29 cellular contexts compared by ENCODE assay signal in the genomic region with DNA sequence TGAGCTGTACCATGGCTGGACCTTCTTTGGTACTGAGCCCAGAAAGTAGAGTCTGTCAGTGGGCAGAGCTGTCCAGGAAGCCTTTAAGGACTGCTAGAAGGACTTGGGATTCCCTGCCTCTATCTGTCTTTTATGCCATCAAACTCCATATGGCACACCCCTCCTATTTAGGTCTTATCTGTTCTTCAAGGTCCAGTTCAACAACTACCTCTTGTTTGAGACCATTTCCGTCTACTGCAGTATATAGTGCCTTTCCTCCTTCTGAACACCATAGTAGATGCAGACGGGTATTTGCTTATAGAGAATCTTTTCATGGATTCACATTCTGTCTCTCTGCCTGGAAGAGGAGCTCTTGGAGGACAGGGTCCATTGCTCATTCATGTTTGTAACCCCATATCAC.
"Had no signal": no experiment of that assay in that cellular context is flagged by ENCODE, and none has a peak within 500 bp of the region (broad histone marks: within the 10 kb centered on the region; RNA-seq: fewer than 3 reads in every experiment).

No MANE protein-coding gene starts in this region.

- H3K36me3 ChIP-seq: neutrophil, ovary, right lobe of liver, sigmoid colon, stomach, thoracic aorta, thyroid gland, tibial nerve, upper lobe of left lung, vagina had no signal

- FAIRE-seq: small intestine, urothelium cell line had no signal

- H3K27ac ChIP-seq: neutrophil, ovary, parathyroid adenoma, psoas muscle, right lobe of liver, sigmoid colon, stomach, thoracic aorta, thyroid gland, tibial nerve, upper lobe of left lung, vagina had no signal

- H3K36me3 Mint-ChIP-seq: natural killer cell treated with Interleukin-12 subunit alpha and Interleukin-12 subunit beta and Interleukin-15 and Interleukin-18, amount 100 ng/mL, for 72 hours; stimulated activated effector memory CD8-positive, alpha-beta T cell treated with anti-CD3 and anti-CD28 coated beads, Interleukin-12 subunit alpha, Interleukin-12 subunit beta, amount 100 ng/mL, for 72 hours; stimulated activated naive B cell treated with anti-CD40 and anti-IgM and Interleukin-4, amounts not matched to agents 10 μg/mL and 1 μg/mL and 100 μg/mL, for 72 hours had no signal

- H3K27me3 Mint-ChIP-seq: progenitor cell of endocrine pancreas; stimulated activated naive B cell treated with anti-CD40 and anti-IgM and Interleukin-4, amounts not matched to agents 10 μg/mL and 1 μg/mL and 100 μg/mL, for 72 hours; stimulated activated naive CD8-positive, alpha-beta T cell treated with anti-CD3 and anti-CD28 coated beads, Interleukin-15, Interleukin-2, amounts not matched to agents 100 ng/mL and 50 ng/mL, for 24 hours had no signal

- H3K4me3 Mint-ChIP-seq: natural killer cell treated with Interleukin-12 subunit alpha and Interleukin-12 subunit beta and Interleukin-15 and Interleukin-18, amount 100 ng/mL, for 72 hours; nephron progenitor cell; neural crest cell; stimulated activated effector memory CD8-positive, alpha-beta T cell treated with anti-CD3 and anti-CD28 coated beads, Interleukin-12 subunit alpha, Interleukin-12 subunit beta, amount 100 ng/mL, for 72 hours; stimulated activated naive B cell treated with anti-CD40 and anti-IgM and Interleukin-4, amounts not matched to agents 10 μg/mL and 1 μg/mL and 100 μg/mL, for 72 hours; stimulated activated naive CD8-positive, alpha-beta T cell treated with anti-CD3 and anti-CD28 coated beads, Interleukin-15, Interleukin-2, amounts not matched to agents 100 ng/mL and 50 ng/mL, for 24 hours had no signal

- H3K4me1 Mint-ChIP-seq: nephron progenitor cell; neural crest cell; stimulated activated effector memory CD8-positive, alpha-beta T cell treated with anti-CD3 and anti-CD28 coated beads, Interleukin-12 subunit alpha, Interleukin-12 subunit beta, amount 100 ng/mL, for 72 hours; stimulated activated naive B cell treated with anti-CD40 and anti-IgM and Interleukin-4, amounts not matched to agents 10 μg/mL and 1 μg/mL and 100 μg/mL, for 72 hours had no signal

- ATAC-seq: natural killer cell treated with Interleukin-12 subunit alpha and Interleukin-12 subunit beta and Interleukin-15 and Interleukin-18, amount 100 ng/mL, for 72 hours; psoas muscle; right cardiac atrium; right lobe of liver; stimulated activated effector memory CD8-positive, alpha-beta T cell treated with anti-CD3 and anti-CD28 coated beads, Interleukin-12 subunit alpha, Interleukin-12 subunit beta, amount 100 ng/mL, for 72 hours; stimulated activated naive B cell treated with anti-CD40 and anti-IgM and Interleukin-4, amounts not matched to agents 10 μg/mL and 1 μg/mL and 100 μg/mL, for 72 hours had no signal

- H3K9me3 ChIP-seq: neutrophil, ovary, right lobe of liver, sigmoid colon, thoracic aorta, thyroid gland, tibial nerve, vagina had no signal

- H3K27me3 ChIP-seq: neutrophil, ovary, right lobe of liver, sigmoid colon, stomach, thyroid gland, upper lobe of left lung, vagina had no signal

- H3K79me2 ChIP-seq: parathyroid adenoma had no signal

- H2AFZ ChIP-seq: parathyroid adenoma had no signal

- H3K9me3 Mint-ChIP-seq: stimulated activated naive CD8-positive, alpha-beta T cell treated with anti-CD3 and anti-CD28 coated beads, Interleukin-15, Interleukin-2, amounts not matched to agents 100 ng/mL and 50 ng/mL, for 24 hours had no signal

- H3K27ac Mint-ChIP-seq: natural killer cell treated with Interleukin-12 subunit alpha and Interleukin-12 subunit beta and Interleukin-15 and Interleukin-18, amount 100 ng/mL, for 72 hours; nephron progenitor cell; progenitor cell of endocrine pancreas; stimulated activated effector memory CD8-positive, alpha-beta T cell treated with anti-CD3 and anti-CD28 coated beads, Interleukin-12 subunit alpha, Interleukin-12 subunit beta, amount 100 ng/mL, for 72 hours; stimulated activated naive B cell treated with anti-CD40 and anti-IgM and Interleukin-4, amounts not matched to agents 10 μg/mL and 1 μg/mL and 100 μg/mL, for 72 hours; stimulated activated naive CD8-positive, alpha-beta T cell treated with anti-CD3 and anti-CD28 coated beads, Interleukin-15, Interleukin-2, amounts not matched to agents 100 ng/mL and 50 ng/mL, for 24 hours had no signal

- DNase-seq: nephron progenitor cell; nucleus accumbens; ovary; posterior cingulate gyrus; psoas muscle; right cardiac atrium; right lobe of liver; sigmoid colon; small intestine; stimulated activated CD4-positive, alpha-beta T cell treated with anti-CD3 and anti-CD28 coated beads, Interleukin-15, amount 100 ng/mL, for 24 hours; stimulated activated CD4-positive, alpha-beta T cell treated with anti-CD3 and anti-CD28 coated beads, Interleukin-2, amount 100 ng/mL, for 24 hours; stimulated activated CD4-positive, alpha-beta T cell treated with anti-CD3 and anti-CD28 coated beads, Interleukin-2, amount 100 ng/mL, for 48 hours; stimulated activated CD4-positive, alpha-beta T cell treated with anti-CD3 and anti-CD28 coated beads, Interleukin-4, amount 100 ng/mL, for 24 hours; stimulated activated naive B cell treated with anti-CD40 and anti-IgM and Interleukin-4, amounts not matched to agents 10 μg/mL and 1 μg/mL and 100 μg/mL, for 72 hours; stimulated activated naive CD4-positive, alpha-beta T cell treated with Interleukin-2 at 50 U/mL for 16 hours; stomach; thyroid gland; upper lobe of left lung had no signal

- H3K4me1 ChIP-seq: parathyroid adenoma, psoas muscle, right lobe of liver, sigmoid colon, stomach, thyroid gland, tibial nerve, upper lobe of left lung, vagina had no signal

- H3K9ac ChIP-seq: parathyroid adenoma had no signal

- H3K4me3 ChIP-seq: ovary, psoas muscle, right lobe of liver, sigmoid colon, stomach, thoracic aorta, thyroid gland, tibial nerve, upper lobe of left lung, vagina had no signal
